In the genomic region with DNA sequence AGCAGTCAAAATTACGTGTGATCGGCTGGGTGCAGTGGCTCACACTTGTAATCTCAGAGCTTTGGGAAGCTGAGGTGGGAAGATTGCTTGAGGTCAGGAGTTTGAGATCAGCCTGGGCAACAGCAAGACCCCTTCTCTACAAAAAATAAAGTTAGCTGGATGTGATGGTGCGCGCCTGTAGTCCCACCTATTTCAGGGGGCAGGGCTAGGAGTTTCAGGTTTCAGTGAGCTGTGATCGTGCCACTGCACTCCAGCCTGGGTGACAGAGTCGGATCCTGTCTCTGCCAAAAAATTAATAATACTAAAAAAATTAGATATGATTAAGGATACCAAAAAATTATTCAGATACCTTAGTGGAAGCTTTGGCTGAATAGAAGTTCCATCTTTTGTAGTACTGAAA, we compare ENCODE assay signal across 1 cellular context.
TF ChIP-seq lines count a peak whose summit lies in the region.

No MANE protein-coding gene starts in this region.

TF ChIP-seq in GM23338, 12 proteins besides CTCF, POLR2A, EP300 and RAD21 (continued from another document):
- TF ChIP-seq, protein P1, sequence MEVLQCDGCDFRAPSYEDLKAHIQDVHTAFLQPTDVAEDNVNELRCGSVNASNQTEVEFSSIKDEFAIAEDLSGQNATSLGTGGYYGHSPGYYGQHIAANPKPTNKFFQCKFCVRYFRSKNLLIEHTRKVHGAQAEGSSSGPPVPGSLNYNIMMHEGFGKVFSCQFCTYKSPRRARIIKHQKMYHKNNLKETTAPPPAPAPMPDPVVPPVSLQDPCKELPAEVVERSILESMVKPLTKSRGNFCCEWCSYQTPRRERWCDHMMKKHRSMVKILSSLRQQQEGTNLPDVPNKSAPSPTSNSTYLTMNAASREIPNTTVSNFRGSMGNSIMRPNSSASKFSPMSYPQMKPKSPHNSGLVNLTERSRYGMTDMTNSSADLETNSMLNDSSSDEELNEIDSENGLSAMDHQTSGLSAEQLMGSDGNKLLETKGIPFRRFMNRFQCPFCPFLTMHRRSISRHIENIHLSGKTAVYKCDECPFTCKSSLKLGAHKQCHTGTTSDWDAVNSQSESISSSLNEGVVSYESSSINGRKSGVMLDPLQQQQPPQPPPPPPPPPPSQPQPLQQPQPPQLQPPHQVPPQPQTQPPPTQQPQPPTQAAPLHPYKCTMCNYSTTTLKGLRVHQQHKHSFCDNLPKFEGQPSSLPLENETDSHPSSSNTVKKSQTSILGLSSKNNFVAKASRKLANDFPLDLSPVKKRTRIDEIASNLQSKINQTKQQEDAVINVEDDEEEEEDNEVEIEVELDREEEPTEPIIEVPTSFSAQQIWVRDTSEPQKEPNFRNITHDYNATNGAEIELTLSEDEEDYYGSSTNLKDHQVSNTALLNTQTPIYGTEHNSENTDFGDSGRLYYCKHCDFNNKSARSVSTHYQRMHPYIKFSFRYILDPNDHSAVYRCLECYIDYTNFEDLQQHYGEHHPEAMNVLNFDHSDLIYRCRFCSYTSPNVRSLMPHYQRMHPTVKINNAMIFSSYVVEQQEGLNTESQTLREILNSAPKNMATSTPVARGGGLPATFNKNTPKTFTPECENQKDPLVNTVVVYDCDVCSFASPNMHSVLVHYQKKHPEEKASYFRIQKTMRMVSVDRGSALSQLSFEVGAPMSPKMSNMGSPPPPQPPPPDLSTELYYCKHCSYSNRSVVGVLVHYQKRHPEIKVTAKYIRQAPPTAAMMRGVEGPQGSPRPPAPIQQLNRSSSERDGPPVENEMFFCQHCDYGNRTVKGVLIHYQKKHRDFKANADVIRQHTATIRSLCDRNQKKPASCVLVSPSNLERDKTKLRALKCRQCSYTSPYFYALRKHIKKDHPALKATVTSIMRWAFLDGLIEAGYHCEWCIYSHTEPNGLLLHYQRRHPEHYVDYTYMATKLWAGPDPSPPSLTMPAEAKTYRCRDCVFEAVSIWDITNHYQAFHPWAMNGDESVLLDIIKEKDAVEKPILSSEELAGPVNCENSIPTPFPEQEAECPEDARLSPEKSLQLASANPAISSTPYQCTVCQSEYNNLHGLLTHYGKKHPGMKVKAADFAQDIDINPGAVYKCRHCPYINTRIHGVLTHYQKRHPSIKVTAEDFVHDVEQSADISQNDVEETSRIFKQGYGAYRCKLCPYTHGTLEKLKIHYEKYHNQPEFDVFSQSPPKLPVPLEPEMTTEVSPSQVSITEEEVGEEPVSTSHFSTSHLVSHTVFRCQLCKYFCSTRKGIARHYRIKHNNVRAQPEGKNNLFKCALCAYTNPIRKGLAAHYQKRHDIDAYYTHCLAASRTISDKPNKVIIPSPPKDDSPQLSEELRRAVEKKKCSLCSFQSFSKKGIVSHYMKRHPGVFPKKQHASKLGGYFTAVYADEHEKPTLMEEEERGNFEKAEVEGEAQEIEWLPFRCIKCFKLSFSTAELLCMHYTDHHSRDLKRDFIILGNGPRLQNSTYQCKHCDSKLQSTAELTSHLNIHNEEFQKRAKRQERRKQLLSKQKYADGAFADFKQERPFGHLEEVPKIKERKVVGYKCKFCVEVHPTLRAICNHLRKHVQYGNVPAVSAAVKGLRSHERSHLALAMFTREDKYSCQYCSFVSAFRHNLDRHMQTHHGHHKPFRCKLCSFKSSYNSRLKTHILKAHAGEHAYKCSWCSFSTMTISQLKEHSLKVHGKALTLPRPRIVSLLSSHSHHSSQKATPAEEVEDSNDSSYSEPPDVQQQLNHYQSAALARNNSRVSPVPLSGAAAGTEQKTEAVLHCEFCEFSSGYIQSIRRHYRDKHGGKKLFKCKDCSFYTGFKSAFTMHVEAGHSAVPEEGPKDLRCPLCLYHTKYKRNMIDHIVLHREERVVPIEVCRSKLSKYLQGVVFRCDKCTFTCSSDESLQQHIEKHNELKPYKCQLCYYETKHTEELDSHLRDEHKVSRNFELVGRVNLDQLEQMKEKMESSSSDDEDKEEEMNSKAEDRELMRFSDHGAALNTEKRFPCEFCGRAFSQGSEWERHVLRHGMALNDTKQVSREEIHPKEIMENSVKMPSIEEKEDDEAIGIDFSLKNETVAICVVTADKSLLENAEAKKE (CRISPR knock-in tag; IDR thresholded peaks at IDR 0.05), result no peak
- TF ChIP-seq ZNF114 (CRISPR knock-in tag; IDR thresholded peaks at IDR 0.05) (no peak), JUNB (IDR thresholded peaks at IDR 0.05; ENCODE audit: unreplicated experiment) (no peak), ZNF331 (CRISPR knock-in tag; IDR thresholded peaks at IDR 0.05; ENCODE audit: low read depth) (no peak)
TF ChIP-seq in GM23338: peak in this region for 0.
